ENCODE assay signal across 24 cellular contexts in genomic region chr4:168925789-168926490, GRCh38.
"Had no signal": no experiment of that assay in that cellular context is flagged by ENCODE, and none has a peak within 500 bp of the region (broad histone marks: within the 10 kb centered on the region; RNA-seq: fewer than 3 reads in every experiment).

No MANE protein-coding gene starts in this region.

- H3K4me3 ChIP-seq: hepatocyte, lower lobe of right lung, pancreas, prostate gland, sigmoid colon, tibial nerve, uterus had no signal

- H3K27me3 ChIP-seq: hepatocyte, pancreas, sigmoid colon, tibial nerve, uterus had no signal

- H3K36me3 ChIP-seq: uterus had no signal

- H3K9me3 ChIP-seq: lower lobe of right lung, pancreas, prostate gland, sigmoid colon, uterus had no signal

- H3K27ac ChIP-seq: hepatocyte, lower lobe of right lung, pancreas, prostate gland, sigmoid colon, tibial nerve, uterus had no signal

- H3K4me1 ChIP-seq: lower lobe of right lung, pancreas, prostate gland, uterus had no signal

- DNase-seq: islet precursor cell; left ventricle myocardium superior; lower lobe of right lung; mammary epithelial cell; mesenchymal stem cell; naive thymus-derived CD8-positive, alpha-beta T cell; nucleus accumbens; pancreas; posterior cingulate gyrus; retina; right cardiac atrium; sigmoid colon; small intestine; stimulated activated CD4-positive, alpha-beta T cell treated with anti-CD3 and anti-CD28 coated beads, Interleukin-1b, Interleukin-23, amount 100 ng/mL, for 48 hours; stimulated activated CD4-positive, alpha-beta T cell treated with anti-CD3 and anti-CD28 coated beads, Interleukin-2, amount 100 ng/mL, for 48 hours; stimulated activated CD4-positive, alpha-beta T cell treated with anti-CD3 and anti-CD28 coated beads, Interleukin-4, amount 100 ng/mL, for 4 hours; stimulated activated CD8-positive, alpha-beta memory T cell treated with anti-CD3 and anti-CD28 coated beads, Interleukin-4, amount 100 ng/mL, for 48 hours; stimulated activated naive CD4-positive, alpha-beta T cell treated with Interleukin-2 at 50 U/mL for 16 hours; stimulated activated naive CD8-positive, alpha-beta T cell treated with anti-CD3 and anti-CD28 coated beads, Interleukin-15, amount 100 ng/mL, for 72 hours; substantia nigra; uterus had no signal
